1 cellular context compared by ENCODE assay signal in the genomic region with DNA sequence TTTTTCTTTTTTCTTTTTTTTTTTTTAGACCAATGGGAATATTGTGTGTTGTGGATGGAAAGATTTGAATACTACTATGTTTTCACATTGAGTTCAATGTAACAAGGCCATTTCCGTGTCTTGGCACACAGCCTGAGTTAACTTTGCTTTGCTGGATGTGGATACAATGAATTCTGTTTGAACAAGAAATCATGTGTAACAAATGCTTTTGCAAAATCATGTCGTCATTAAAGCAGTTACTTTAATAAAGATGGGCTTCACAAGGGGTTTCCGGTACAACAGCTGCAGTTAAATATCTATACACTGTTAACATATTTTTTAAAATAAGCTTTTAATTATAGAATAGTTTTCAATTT.
A peak's percentile ranks its signal among the peaks of the same experiment; 100 is the strongest.
TF ChIP-seq lines count a peak whose summit lies in the region.

No MANE protein-coding gene starts in this region.

TF ChIP-seq in liver, 16 proteins besides CTCF, POLR2A, EP300 and RAD21:
- TF ChIP-seq HNF4A (conservative IDR thresholded peaks at IDR 0.05): peak; percentile 56 to 57
- TF ChIP-seq RXRA (IDR thresholded peaks at IDR 0.05): peak; percentile 16 to 35
- TF ChIP-seq, protein P1, sequence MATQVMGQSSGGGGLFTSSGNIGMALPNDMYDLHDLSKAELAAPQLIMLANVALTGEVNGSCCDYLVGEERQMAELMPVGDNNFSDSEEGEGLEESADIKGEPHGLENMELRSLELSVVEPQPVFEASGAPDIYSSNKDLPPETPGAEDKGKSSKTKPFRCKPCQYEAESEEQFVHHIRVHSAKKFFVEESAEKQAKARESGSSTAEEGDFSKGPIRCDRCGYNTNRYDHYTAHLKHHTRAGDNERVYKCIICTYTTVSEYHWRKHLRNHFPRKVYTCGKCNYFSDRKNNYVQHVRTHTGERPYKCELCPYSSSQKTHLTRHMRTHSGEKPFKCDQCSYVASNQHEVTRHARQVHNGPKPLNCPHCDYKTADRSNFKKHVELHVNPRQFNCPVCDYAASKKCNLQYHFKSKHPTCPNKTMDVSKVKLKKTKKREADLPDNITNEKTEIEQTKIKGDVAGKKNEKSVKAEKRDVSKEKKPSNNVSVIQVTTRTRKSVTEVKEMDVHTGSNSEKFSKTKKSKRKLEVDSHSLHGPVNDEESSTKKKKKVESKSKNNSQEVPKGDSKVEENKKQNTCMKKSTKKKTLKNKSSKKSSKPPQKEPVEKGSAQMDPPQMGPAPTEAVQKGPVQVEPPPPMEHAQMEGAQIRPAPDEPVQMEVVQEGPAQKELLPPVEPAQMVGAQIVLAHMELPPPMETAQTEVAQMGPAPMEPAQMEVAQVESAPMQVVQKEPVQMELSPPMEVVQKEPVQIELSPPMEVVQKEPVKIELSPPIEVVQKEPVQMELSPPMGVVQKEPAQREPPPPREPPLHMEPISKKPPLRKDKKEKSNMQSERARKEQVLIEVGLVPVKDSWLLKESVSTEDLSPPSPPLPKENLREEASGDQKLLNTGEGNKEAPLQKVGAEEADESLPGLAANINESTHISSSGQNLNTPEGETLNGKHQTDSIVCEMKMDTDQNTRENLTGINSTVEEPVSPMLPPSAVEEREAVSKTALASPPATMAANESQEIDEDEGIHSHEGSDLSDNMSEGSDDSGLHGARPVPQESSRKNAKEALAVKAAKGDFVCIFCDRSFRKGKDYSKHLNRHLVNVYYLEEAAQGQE (IDR thresholded peaks at IDR 0.05): no peak
- peak in 1 of 2 donors; percentile 29 for TF ChIP-seq EGR1 (IDR thresholded peaks at IDR 0.05; ENCODE audit: low read depth in 2 of 2)
- no peak for TF ChIP-seq JUND (IDR thresholded peaks at IDR 0.05)
- peak; percentile 77 for TF ChIP-seq FOXA2 (IDR thresholded peaks at IDR 0.05)
- peak; percentile 76 for TF ChIP-seq FOXA1 (IDR thresholded peaks at IDR 0.05)
- no peak for TF ChIP-seq GABPA (IDR thresholded peaks at IDR 0.05 in 1 of 2, conservative IDR thresholded peaks at IDR 0.05 in 1 of 2)
- TF ChIP-seq, protein P2, sequence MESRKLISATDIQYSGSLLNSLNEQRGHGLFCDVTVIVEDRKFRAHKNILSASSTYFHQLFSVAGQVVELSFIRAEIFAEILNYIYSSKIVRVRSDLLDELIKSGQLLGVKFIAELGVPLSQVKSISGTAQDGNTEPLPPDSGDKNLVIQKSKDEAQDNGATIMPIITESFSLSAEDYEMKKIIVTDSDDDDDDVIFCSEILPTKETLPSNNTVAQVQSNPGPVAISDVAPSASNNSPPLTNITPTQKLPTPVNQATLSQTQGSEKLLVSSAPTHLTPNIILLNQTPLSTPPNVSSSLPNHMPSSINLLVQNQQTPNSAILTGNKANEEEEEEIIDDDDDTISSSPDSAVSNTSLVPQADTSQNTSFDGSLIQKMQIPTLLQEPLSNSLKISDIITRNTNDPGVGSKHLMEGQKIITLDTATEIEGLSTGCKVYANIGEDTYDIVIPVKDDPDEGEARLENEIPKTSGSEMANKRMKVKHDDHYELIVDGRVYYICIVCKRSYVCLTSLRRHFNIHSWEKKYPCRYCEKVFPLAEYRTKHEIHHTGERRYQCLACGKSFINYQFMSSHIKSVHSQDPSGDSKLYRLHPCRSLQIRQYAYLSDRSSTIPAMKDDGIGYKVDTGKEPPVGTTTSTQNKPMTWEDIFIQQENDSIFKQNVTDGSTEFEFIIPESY (IDR thresholded peaks at IDR 0.05): peak; percentile 19
- TF ChIP-seq YY1 (IDR thresholded peaks at IDR 0.05): peak; percentile 13
- TF ChIP-seq SP1 (IDR thresholded peaks at IDR 0.05): peak; percentile 30
